25 cellular contexts compared by ENCODE assay signal in the genomic region with DNA sequence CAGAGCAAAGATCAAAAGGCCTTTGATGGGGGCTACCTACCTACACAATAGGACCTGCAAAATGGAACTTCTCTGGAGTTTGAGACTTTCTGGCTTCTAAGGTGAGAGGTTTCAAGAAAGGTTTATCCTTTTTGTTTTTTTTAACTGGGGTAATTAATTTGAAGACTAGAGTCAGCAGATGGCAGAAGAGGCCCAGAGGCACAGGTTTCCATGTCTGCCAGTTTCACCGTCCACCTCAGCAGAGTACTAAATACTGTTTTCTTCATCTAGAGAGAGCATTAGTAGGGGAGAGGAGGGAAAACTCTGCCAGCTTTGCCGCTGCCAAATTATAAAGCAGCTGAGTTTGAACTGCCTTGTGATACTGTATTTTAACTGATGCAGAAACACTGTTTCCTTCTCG.
DNase-seq lines count a peak whose midpoint lies in the region; FAIRE-seq and TF ChIP-seq lines count a peak whose summit lies in the region.
"Had no signal": no experiment of that assay in that cellular context is flagged by ENCODE, and none has a peak within 500 bp of the region (broad histone marks: within the 10 kb centered on the region; RNA-seq: fewer than 3 reads in every experiment).

No MANE protein-coding gene starts in this region.

- in situ Hi-C loops in G401 (cut with HindIII; ENCODE audit: low sequenced_read_pairs) = no loop called here

- 80 to 87% methylated on average over 3 of the region's 3 CpGs for WGBS in testis, 2 donors

- H3K4me1 ChIP-seq in testis = no peaks in the 10 kb centered on the region
- no peaks in the 10 kb centered on the region for H3K4me1 ChIP-seq in OCI-LY7 (ENCODE audit: insufficient read depth, low read length, poor library complexity, severe bottlenecking)
- H3K4me1 ChIP-seq: sigmoid colon had no signal

- no peak overlapping the region for H3K27ac ChIP-seq in 22Rv1
- H3K27ac ChIP-seq in VCaP = no peak overlapping the region
- no peak overlapping the region for H3K27ac ChIP-seq in testis
- H3K27ac ChIP-seq in OCI-LY7 (ENCODE audit: low read depth, low read length, poor library complexity, severe bottlenecking) = no peak overlapping the region
- H3K27ac ChIP-seq: ovary, sigmoid colon, thoracic aorta had no signal

- H3K4me3 ChIP-seq in testis (no peak overlapping the region), OCI-LY7 (ENCODE audit: low read depth, low read length, poor library complexity, severe bottlenecking) (no peak overlapping the region)
- H3K4me3 ChIP-seq: ovary, sigmoid colon, thoracic aorta had no signal

- BruUV-seq in OCI-LY7 (replicated peaks; lab: Mats Ljungman, UMichigan) = no TSS peak

- no peaks in the 10 kb centered on the region for H3K9me3 ChIP-seq in testis
- no peaks in the 10 kb centered on the region for H3K9me3 ChIP-seq in OCI-LY7 (ENCODE audit: low read length)
- H3K9me3 ChIP-seq: ovary, sigmoid colon, thoracic aorta had no signal

- DNase-seq in G401 (ENCODE audit: low spot score) (peak; percentile 39), NCI-H524 treated with DMSO at 0.1 percent for 48 hours (lab: John Stamatoyannopoulos, UW) (no peak), testis (no peak), OCI-LY7 (ENCODE audit: low spot score) (no peak), HT-29 (ENCODE audit: low spot score) (no peak)
- DNase-seq: activated CD4-positive, CD25-positive, alpha-beta regulatory T cell treated with anti-CD3 and anti-CD28 coated beads, Interleukin-2, amount 50 U/mL, for 72 hours; activated CD8-positive, alpha-beta memory T cell treated with anti-CD3 and anti-CD28 coated beads for 24 hours; activated naive CD4-positive, alpha-beta T cell treated with anti-CD3 and anti-CD28 coated beads, Interleukin-2, amount 50 U/mL, for 16 hours; activated T-cell treated with anti-CD3 and anti-CD28 coated beads, Interleukin-2, amount 50 U/mL, for 48 hours; anterior cingulate cortex; CD4-positive, alpha-beta memory T cell; DMS79 treated with DMSO at 0.1 percent for 48 hours; H7; left cardiac atrium; mesendoderm; naive B cell; NCI-H345; ovary; sigmoid colon; T1000 had no signal

- FAIRE-seq in islet of Langerhans (lab: Jason Lieb, UNC) = peak; percentile 65
- FAIRE-seq: HTR-8/SVneo had no signal

- H3K79me2 ChIP-seq in OCI-LY7 (ENCODE audit: insufficient read depth, low read depth, low read length) = no peaks in the 10 kb centered on the region

- no peaks in the 10 kb centered on the region for H3K27me3 ChIP-seq in testis
- H3K27me3 ChIP-seq: ovary, sigmoid colon had no signal

- CTCF ChIA-PET in OCI-LY7 (lab: Charles Lee; ENCODE audit: unreplicated experiment) = no interaction called here

- POLR2A ChIA-PET in OCI-LY7 (lab: Charles Lee) = no interaction called here

- H3K36me3 ChIP-seq in testis (ENCODE audit: low read depth, missing control alignments) (no peaks in the 10 kb centered on the region), OCI-LY7 (ENCODE audit: insufficient read depth, low read length) (no peaks in the 10 kb centered on the region)
- H3K36me3 ChIP-seq: ovary had no signal

- TF ChIP-seq CTCF in 22Rv1 (IDR thresholded peaks at IDR 0.05) = 0 out of 2 replicates have a peak, but pooled peaks have one; percentile 16
- TF ChIP-seq CTCF in VCaP (conservative IDR thresholded peaks at IDR 0.05) = peak; percentile 54
- TF ChIP-seq CTCF in testis (IDR thresholded peaks at IDR 0.05) = no peak
- no peak for TF ChIP-seq CTCF in OCI-LY7 (conservative IDR thresholded peaks at IDR 0.05; ENCODE audit: low read length)

- H2AFZ ChIP-seq in OCI-LY7 (ENCODE audit: low read length) = no peak overlapping the region

- no peaks in the 10 kb centered on the region for H3K9me2 ChIP-seq in OCI-LY7 (ENCODE audit: insufficient read depth, low read length)

- no peaks in the 10 kb centered on the region for H4K20me1 ChIP-seq in OCI-LY7 (ENCODE audit: insufficient read depth, low read length)

- no peak overlapping the region for H3K4me2 ChIP-seq in OCI-LY7 (ENCODE audit: low read length)

- TF ChIP-seq POLR2A in testis (IDR thresholded peaks at IDR 0.05) = no peak

- intact Hi-C loops in testis (cut with DNase I; ENCODE audit: low total_unique reads) (no loop called here), OCI-LY7 (cut with micrococcal nuclease; ENCODE audit: unreplicated experiment) (no loop called here)

Comparison
In these comparisons a context has a peak if more than half of its experiments do, and no peak if none do; other contexts are left out.
1. CTCF ChIP-seq: peak in 22Rv1 (single experiment) and VCaP (single experiment); none in testis (0 of 3) and OCI-LY7 (single experiment).